Comparison of ENCODE assay signal across 18 cellular contexts in the genomic region with DNA sequence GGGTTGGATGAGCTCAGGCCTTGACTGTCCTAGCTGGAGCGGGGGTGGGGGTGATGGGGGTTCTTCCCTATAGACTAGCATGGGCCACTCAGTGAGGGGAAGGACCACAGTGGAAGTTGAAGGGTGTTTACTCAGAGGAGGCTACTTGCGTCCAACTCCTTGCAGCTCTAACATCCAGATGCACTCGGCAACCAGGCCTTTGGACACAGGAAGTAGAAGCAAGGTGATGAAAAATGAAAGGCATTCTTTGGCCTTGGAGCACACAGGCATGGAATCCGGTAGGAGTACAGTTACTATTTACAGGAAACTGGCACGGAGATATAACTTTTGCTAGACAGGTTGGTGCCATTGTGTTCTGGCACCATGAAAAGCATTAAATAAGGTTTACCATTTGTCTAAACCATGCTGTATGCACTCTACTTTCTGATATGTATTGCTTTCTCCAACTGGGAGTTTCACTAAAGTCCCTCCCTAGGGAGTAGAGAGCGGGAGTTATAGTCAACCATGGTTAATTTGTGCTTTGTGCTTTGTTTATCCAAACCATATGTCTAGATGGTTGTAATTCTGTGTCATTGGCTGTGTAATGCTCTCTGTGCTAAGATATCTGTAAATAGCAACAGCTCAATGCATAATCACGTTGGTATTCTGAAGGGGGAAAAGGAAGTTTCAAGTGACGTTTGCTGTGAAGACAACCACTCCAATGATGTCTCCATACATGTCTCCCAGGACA.
A peak's percentile ranks its signal among the peaks of the same experiment; 100 is the strongest.
DNase-seq lines count a peak whose midpoint lies in the region; ATAC-seq, FAIRE-seq and TF ChIP-seq lines count a peak whose summit lies in the region.
"Had no signal": no experiment of that assay in that cellular context is flagged by ENCODE, and none has a peak within 500 bp of the region (broad histone marks: within the 10 kb centered on the region; RNA-seq: fewer than 3 reads in every experiment).

No MANE protein-coding gene starts in this region.

- H3K4me3 ChIP-seq in mucosa of descending colon, result no peak overlapping the region
- H3K4me3 ChIP-seq: testis had no signal

- no peaks in the 10 kb centered on the region for H3K36me3 ChIP-seq in mucosa of descending colon (ENCODE audit: low read depth)

- H3K9me3 ChIP-seq in mucosa of descending colon, result no peaks in the 10 kb centered on the region
- H3K9me3 ChIP-seq: testis had no signal

- H3K9me3 Mint-ChIP-seq in HFFc6, result no peaks in the 10 kb centered on the region

- no peaks in the 10 kb centered on the region; the same call in 1 of the 2 replicates for H3K27me3 Mint-ChIP-seq in HFFc6 (ENCODE audit: insufficient read depth)
- H3K27me3 Mint-ChIP-seq: IgD-negative memory B cell, memory B cell had no signal

- H3K27ac Mint-ChIP-seq in HFFc6, result peak overlapping the region; percentile 100
- H3K27ac Mint-ChIP-seq: IgD-negative memory B cell, memory B cell had no signal

- ATAC-seq in mucosa of descending colon, result no peak
- no peak for ATAC-seq in GM19467 (IDR thresholded peaks at IDR 0.05; ENCODE audit: unreplicated experiment)
- no peak for ATAC-seq in GM19455 (IDR thresholded peaks at IDR 0.05; ENCODE audit: unreplicated experiment)
- ATAC-seq: esophagus mucosa, Panc1 had no signal

- intact Hi-C loops in mucosa of descending colon (cut with DNase I, micrococcal nuclease), result no loop called here

- H3K4me3 Mint-ChIP-seq in HFFc6, result peak overlapping the region; percentile 69
- H3K4me3 Mint-ChIP-seq: IgD-negative memory B cell, memory B cell had no signal

- DNase-seq in HFFc6, result peak; percentile 96
- DNase-seq in amniotic epithelial cell (ENCODE audit: low read depth), result peak; percentile 79
- DNase-seq in fibroblast of the conjunctiva (ENCODE audit: low read depth), result peak; percentile 84
- DNase-seq in urothelium cell line (ENCODE audit: low spot score), result no peak
- DNase-seq in mucosa of descending colon, result no peak
- DNase-seq in islet precursor cell, result no peak
- DNase-seq: activated naive CD4-positive, alpha-beta T cell treated with Interleukin-2 at 50 U/mL for 16 hours; DMS 273 treated with DMSO at 0.1 percent for 48 hours; NCI-H1417; NCI-H446 treated with DMSO at 0.1 percent for 48 hours; occipital lobe; testis had no signal

- H3K4me1 ChIP-seq in mucosa of descending colon (ENCODE audit: low read depth), result no peaks in the 10 kb centered on the region
- H3K4me1 ChIP-seq: testis had no signal

- FAIRE-seq in urothelium cell line (lab: Jason Lieb, UNC), result peak; percentile 59

- peaks cover 27% of the 10 kb centered on the region for H3K36me3 Mint-ChIP-seq in HFFc6 (ENCODE audit: low read depth)
- H3K36me3 Mint-ChIP-seq: IgD-negative memory B cell, memory B cell had no signal

- no peak for TF ChIP-seq CTCF in HFFc6 (IDR thresholded peaks at IDR 0.05)
- TF ChIP-seq CTCF in mucosa of descending colon (IDR thresholded peaks at IDR 0.05), result no peak

- peaks cover 76% of the 10 kb centered on the region for H3K4me1 Mint-ChIP-seq in HFFc6 (ENCODE audit: low read depth)

Comparison
In these comparisons a context has a peak if more than half of its experiments do, and no peak if none do; other contexts are left out.
1. DNase-seq: peak in HFFc6 (single experiment), amniotic epithelial cell (single experiment) and fibroblast of the conjunctiva (single experiment); none in urothelium cell line (single experiment), mucosa of descending colon (0 of 3) and islet precursor cell (single experiment).